In the genomic region with DNA sequence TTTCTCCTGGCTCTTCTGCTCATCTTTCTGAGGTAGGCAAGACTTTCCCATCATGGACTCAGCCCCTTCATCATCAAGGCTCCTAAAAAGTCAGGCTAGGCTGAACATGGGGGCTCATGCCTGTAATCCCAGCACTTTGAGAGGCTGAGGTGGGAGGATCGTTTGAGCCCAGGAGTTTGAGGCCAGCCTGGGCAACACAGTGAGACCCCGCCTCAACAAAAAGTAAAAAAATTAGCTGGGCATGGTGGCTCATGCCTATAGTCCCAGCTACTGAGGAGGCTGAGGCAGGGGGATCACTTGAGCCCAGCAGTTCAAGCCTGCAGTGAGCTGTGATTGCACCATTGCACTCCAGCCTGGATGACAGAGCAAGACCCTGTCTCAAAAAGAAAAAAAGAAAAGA, we compare ENCODE assay signal across 5 cellular contexts. TPM values are rescaled to one million over a fixed set of nuclear protein-coding genes. Genes with fewer than 3 reads are reported as not detected.
"Had no signal": no experiment of that assay in that cellular context is flagged by ENCODE, and none has a peak within 500 bp of the region (broad histone marks: within the 10 kb centered on the region; RNA-seq: fewer than 3 reads in every experiment).

No MANE protein-coding gene starts in this region.

RNA-seq across cellular contexts. Expression of gene FA2H, which starts 52.5 kb away (rescaled TPM):
- total RNA-seq: GM23248, H4, HFFc6, IMR-90, K562 had no signal
- polyA plus RNA-seq: GM23248, IMR-90, K562 had no signal
